14 cellular contexts compared by ENCODE assay signal in genomic region chr2:167863377-167863776, GRCh38.
"Had no signal": no experiment of that assay in that cellular context is flagged by ENCODE, and none has a peak within 500 bp of the region (broad histone marks: within the 10 kb centered on the region; RNA-seq: fewer than 3 reads in every experiment).

No MANE protein-coding gene starts in this region.

- DNase-seq: activated CD4-positive, alpha-beta T cell treated with anti-CD3 and anti-CD28 coated beads for 48 hours; activated CD8-positive, alpha-beta memory T cell treated with anti-CD3 and anti-CD28 coated beads, Interleukin-2, amount 50 U/mL, for 48 hours; activated CD8-positive, alpha-beta T cell treated with anti-CD3 and anti-CD28 coated beads, Interleukin-2, amount 10 ng/mL, durations not matched to agents 7 days and 5 days; activated naive CD4-positive, alpha-beta T cell; activated naive CD8-positive, alpha-beta T cell treated with anti-CD3 and anti-CD28 coated beads, Interleukin-2, amount 50 U/mL, for 24 hours; esophagus squamous epithelium; heart left ventricle; left lung; retina; stimulated activated CD4-positive, alpha-beta T cell treated with anti-CD3 and anti-CD28 coated beads, Interleukin-4, amount 100 ng/mL, for 4 hours; T-helper 9 cell; tibial artery; uterus had no signal

- H3K36me3 Mint-ChIP-seq: memory B cell had no signal

- H3K4me3 Mint-ChIP-seq: activated CD8-positive, alpha-beta T cell treated with anti-CD3 and anti-CD28 coated beads, Interleukin-2, amount 10 ng/mL, durations not matched to agents 7 days and 5 days; activated naive CD8-positive, alpha-beta T cell treated with anti-CD3 and anti-CD28 coated beads, Interleukin-2, amount 50 U/mL, for 24 hours; memory B cell had no signal

- H3K9me3 Mint-ChIP-seq: activated naive CD8-positive, alpha-beta T cell treated with anti-CD3 and anti-CD28 coated beads, Interleukin-2, amount 50 U/mL, for 24 hours had no signal

- ATAC-seq: activated CD8-positive, alpha-beta T cell treated with anti-CD3 and anti-CD28 coated beads, Interleukin-2, amount 10 ng/mL, durations not matched to agents 7 days and 5 days; heart left ventricle; left lung had no signal

- H3K27ac Mint-ChIP-seq: activated CD8-positive, alpha-beta T cell treated with anti-CD3 and anti-CD28 coated beads, Interleukin-2, amount 10 ng/mL, durations not matched to agents 7 days and 5 days; activated naive CD8-positive, alpha-beta T cell treated with anti-CD3 and anti-CD28 coated beads, Interleukin-2, amount 50 U/mL, for 24 hours; memory B cell had no signal
